15 cellular contexts compared by ENCODE assay signal in genomic region chr3:57036952-57037351, GRCh38. TPM values are rescaled to one million over a fixed set of nuclear protein-coding genes. Genes with fewer than 3 reads are reported as not detected.
DNase-seq lines count a peak whose midpoint lies in the region; ATAC-seq and TF ChIP-seq lines count a peak whose summit lies in the region.
"Had no signal": no experiment of that assay in that cellular context is flagged by ENCODE, and none has a peak within 500 bp of the region (broad histone marks: within the 10 kb centered on the region; RNA-seq: fewer than 3 reads in every experiment).

No MANE protein-coding gene starts in this region.

- DNase-seq in WTC11 (ENCODE audit: low spot score) (no peak), cardiac septum (ENCODE audit: low spot score) (peak; percentile 46), left ventricle myocardium superior (no peak), AML-193 (lab: John Stamatoyannopoulos, UW) (no peak)
- DNase-seq: CD8-positive, alpha-beta T cell; COR-L47; DMS153; DMS79 treated with DMSO at 0.1 percent for 48 hours; EL had no signal

- ATAC-seq in WTC11 (no peak), left ventricle myocardium superior (peak; percentile 82), GM21526 (IDR thresholded peaks at IDR 0.05; ENCODE audit: low FRiP score, unreplicated experiment) (no peak)
- ATAC-seq: A549; CD8-positive, alpha-beta T cell; HepG2 had no signal

- H3K4me1 ChIP-seq in stomach smooth muscle (ENCODE audit: control insufficient read depth, insufficient read depth, low read length): peaks cover 12% of the 10 kb centered on the region
- H3K4me1 ChIP-seq: A549, HAP-1 had no signal

- no peaks in the 10 kb centered on the region for H3K9me3 ChIP-seq in stomach smooth muscle (ENCODE audit: control insufficient read depth in 2 of 2, low read length in 2 of 2)
- H3K9me3 ChIP-seq: A549, HAP-1 had no signal

- no peaks in the 10 kb centered on the region for H3K4me1 Mint-ChIP-seq in WTC11

- no peaks in the 10 kb centered on the region for H3K27me3 ChIP-seq in stomach smooth muscle (ENCODE audit: control insufficient read depth in 1 of 2, insufficient read depth in 2 of 2, low read length in 2 of 2)

- no peak overlapping the region for H3K9ac ChIP-seq in stomach smooth muscle (ENCODE audit: low read length in 2 of 2)

- no peak overlapping the region for H3K4me3 Mint-ChIP-seq in WTC11
- H3K4me3 Mint-ChIP-seq: CD14-positive monocyte; CD8-positive, alpha-beta T cell had no signal

- intact Hi-C loops in cardiac septum (cut with DNase I) (no loop called here), left ventricle myocardium superior (cut with micrococcal nuclease) (no loop called here)

- H3K27ac Mint-ChIP-seq in WTC11: no peak overlapping the region
- H3K27ac Mint-ChIP-seq: CD14-positive monocyte; CD8-positive, alpha-beta T cell had no signal

- TF ChIP-seq CTCF in WTC11 (IDR thresholded peaks at IDR 0.05): no peak

- CTCF ChIA-PET in WTC11 (lab: Charles Lee): no interaction called here

- peaks cover 4% of the 10 kb centered on the region for H3K36me3 Mint-ChIP-seq in WTC11
- H3K36me3 Mint-ChIP-seq: CD14-positive monocyte; CD8-positive, alpha-beta T cell had no signal

- H3K27ac ChIP-seq in stomach smooth muscle (ENCODE audit: low read length): peak overlapping the region; percentile 18
- H3K27ac ChIP-seq: A549 had no signal

- no peaks in the 10 kb centered on the region for H3K27me3 Mint-ChIP-seq in WTC11 (ENCODE audit: low read depth)

- H3K9me3 Mint-ChIP-seq in WTC11: no peaks in the 10 kb centered on the region
- H3K9me3 Mint-ChIP-seq: CD14-positive monocyte; CD8-positive, alpha-beta T cell had no signal

- H3K4me3 ChIP-seq in stomach smooth muscle (ENCODE audit: low read length in 2 of 2): no peak overlapping the region
- H3K4me3 ChIP-seq: A549, HAP-1 had no signal

- POLR2A ChIA-PET in WTC11 (lab: Charles Lee): interaction anchor here (0.6 kb wide), 1 partner anchor 75 kb away, joined by 3 read pairs; no protein-coding TSS in a partner anchor

- peaks cover 0 to 2% of the 10 kb centered on the region in 2 donors for H3K36me3 ChIP-seq in stomach smooth muscle (ENCODE audit: control insufficient read depth in 2 of 2, insufficient read depth in 2 of 2, low read length in 2 of 2)
- H3K36me3 ChIP-seq: HAP-1 had no signal

TF ChIP-seq in WTC11, 78 proteins besides CTCF, POLR2A, EP300 and RAD21:
- TF ChIP-seq PRDM15 (CRISPR knock-in tag; IDR thresholded peaks at IDR 0.05) (peak; percentile 57), ZNF671 (CRISPR knock-in tag; IDR thresholded peaks at IDR 0.05) (no peak)

RNA-seq across cellular contexts. Expression of gene SPATA12, which starts 23.5 kb away (rescaled TPM):
- total RNA-seq in WTC11 (2021) (0.18 to 0.39 TPM (median 0.37 TPM) in 3 replicates), cardiac septum (not detected), left ventricle myocardium superior (not detected)
- total RNA-seq: CD8-positive, alpha-beta T cell had no signal
